ENCODE assay signal across 25 cellular contexts in genomic region chr7:71301167-71301566, GRCh38.
DNase-seq lines count a peak whose midpoint lies in the region; FAIRE-seq and TF ChIP-seq lines count a peak whose summit lies in the region.
"Had no signal": no experiment of that assay in that cellular context is flagged by ENCODE, and none has a peak within 500 bp of the region (broad histone marks: within the 10 kb centered on the region; RNA-seq: fewer than 3 reads in every experiment).

No MANE protein-coding gene starts in this region.

- no peaks in the 10 kb centered on the region for H3K9me3 Mint-ChIP-seq in mesothelial cell of epicardium

- H3K27me3 Mint-ChIP-seq in mesothelial cell of epicardium (ENCODE audit: low read depth) = no peaks in the 10 kb centered on the region
- H3K27me3 Mint-ChIP-seq: CD4-positive, CD25-positive, alpha-beta regulatory T cell had no signal

- H3K27me3 ChIP-seq in tibial artery (no peaks in the 10 kb centered on the region), vagina (no peaks in the 10 kb centered on the region)
- H3K27me3 ChIP-seq: SJCRH30 had no signal

- DNase-seq in kidney (no peak), tibial artery (no peak), vagina (ENCODE audit: extremely low spot score in 2 of 2) (no peak), NCI-H69 (lab: John Stamatoyannopoulos, UW) (no peak), mesothelial cell of epicardium (ENCODE audit: low spot score in 2 of 2, unreplicated experiment in 2 of 2) (no peak)
- DNase-seq: ACHN; CD4-positive, CD25-positive, alpha-beta regulatory T cell; DMS153; DND-41; GOT3; HFFc6; KBM-7; MV-4-11; NCI-H1105; NCI-H1436 treated with DMSO at 0.1 percent for 48 hours; NCI-H187 treated with DMSO at 0.1 percent for 48 hours; NCI-H524; NCI-H774; PC-3; SJCRH30 had no signal

- H3K36me3 ChIP-seq in kidney (ENCODE audit: control insufficient read depth in 1 of 2, insufficient read depth in 2 of 2, low read length in 2 of 2) (no peaks in the 10 kb centered on the region), tibial artery (no peaks in the 10 kb centered on the region), vagina (no peaks in the 10 kb centered on the region)
- H3K36me3 ChIP-seq: HAP-1, SJCRH30 had no signal

- no peaks in the 10 kb centered on the region for H3K36me3 Mint-ChIP-seq in mesothelial cell of epicardium
- H3K36me3 Mint-ChIP-seq: CD4-positive, CD25-positive, alpha-beta regulatory T cell had no signal

- H3K9ac ChIP-seq in kidney (ENCODE audit: low read length in 2 of 2) = no peak overlapping the region

- intact Hi-C loops in kidney (cut with DNase I) (no loop called here), tibial artery (cut with DNase I; ENCODE audit: low total_unique reads) (no loop called here), vagina (cut with DNase I) (no loop called here)

- peaks cover 35% of the 10 kb centered on the region for H3K4me1 Mint-ChIP-seq in mesothelial cell of epicardium
- H3K4me1 Mint-ChIP-seq: CD4-positive, CD25-positive, alpha-beta regulatory T cell had no signal

- H3K4me3 Mint-ChIP-seq in mesothelial cell of epicardium = no peak overlapping the region
- H3K4me3 Mint-ChIP-seq: CD4-positive, CD25-positive, alpha-beta regulatory T cell; HFFc6 had no signal

- TF ChIP-seq CTCF in kidney (IDR thresholded peaks at IDR 0.05; ENCODE audit: borderline replicate concordance, extremely low read depth, insufficient read depth) = no peak
- TF ChIP-seq CTCF in tibial artery (IDR thresholded peaks at IDR 0.05) = no peak
- no peak for TF ChIP-seq CTCF in vagina (IDR thresholded peaks at IDR 0.05)
- no peak for TF ChIP-seq CTCF in mesothelial cell of epicardium (IDR thresholded peaks at IDR 0.05; ENCODE audit: unreplicated experiment)

- H3K27ac ChIP-seq in kidney (ENCODE audit: low read depth in 2 of 2, low read length in 2 of 2) (no peak overlapping the region), tibial artery (peak overlapping the region; percentile 52 to 66), vagina (no peak overlapping the region)
- H3K27ac ChIP-seq: 22Rv1, SJCRH30 had no signal

- TF ChIP-seq POLR2A in vagina (IDR thresholded peaks at IDR 0.05) = no peak

- H3K4me3 ChIP-seq in kidney (ENCODE audit: low read length in 2 of 2) = no peak overlapping the region
- H3K4me3 ChIP-seq in tibial artery = no peak overlapping the region
- H3K4me3 ChIP-seq in vagina = no peak overlapping the region
- H3K4me3 ChIP-seq: HAP-1, SJCRH30 had no signal

- no peaks in the 10 kb centered on the region for H3K4me1 ChIP-seq in kidney (ENCODE audit: control insufficient read depth in 1 of 2, insufficient read depth in 1 of 2, low read depth in 1 of 2, low read length in 2 of 2)
- peaks cover 0 to 27% (median 9%) of the 10 kb centered on the region in 4 donors for H3K4me1 ChIP-seq in tibial artery
- H3K4me1 ChIP-seq in vagina = peaks cover 3% of the 10 kb centered on the region
- H3K4me1 ChIP-seq: HAP-1, SJCRH30 had no signal

- no peak overlapping the region for H3K27ac Mint-ChIP-seq in mesothelial cell of epicardium
- H3K27ac Mint-ChIP-seq: CD4-positive, CD25-positive, alpha-beta regulatory T cell; HFFc6 had no signal

- H3K9me3 ChIP-seq in kidney (ENCODE audit: control insufficient read depth in 1 of 2, low read length in 2 of 2) = no peaks in the 10 kb centered on the region
- no peaks in the 10 kb centered on the region for H3K9me3 ChIP-seq in tibial artery
- H3K9me3 ChIP-seq in vagina = no peaks in the 10 kb centered on the region
- H3K9me3 ChIP-seq: HAP-1, SJCRH30 had no signal

- FAIRE-seq in A204.1 (lab: Jason Lieb, UNC) (peak; percentile 98), colon (lab: Jason Lieb, UNC) (peak; percentile 93), kidney (lab: Jason Lieb, UNC) (peak; percentile 95)
- FAIRE-seq: GM18507 had no signal

Comparison
In these comparisons a context has a peak if more than half of its experiments do, and no peak if none do; other contexts are left out.
1. H3K27ac ChIP-seq: peak in tibial artery (2 of 2); none in kidney (0 of 2) and vagina (single experiment).